In genomic region chr19:8456064-8456463, GRCh38 we compare ENCODE assay signal across 14 cellular contexts. TPM values are rescaled to one million over a fixed set of nuclear protein-coding genes. Genes with fewer than 3 reads are reported as not detected.
DNase-seq lines count a peak whose midpoint lies in the region; ATAC-seq, FAIRE-seq and TF ChIP-seq lines count a peak whose summit lies in the region.
"Had no signal": no experiment of that assay in that cellular context is flagged by ENCODE, and none has a peak within 500 bp of the region (broad histone marks: within the 10 kb centered on the region; RNA-seq: fewer than 3 reads in every experiment).

No MANE protein-coding gene starts in this region.

- peaks cover 0 to 4% (median 0%) of the 10 kb centered on the region in 3 donors for H3K27me3 Mint-ChIP-seq in immature natural killer cell (ENCODE audit: low read depth in 3 of 3)

- H3K9me3 Mint-ChIP-seq in immature natural killer cell = no peaks in the 10 kb centered on the region

- H3K9me3 ChIP-seq in A673 (ENCODE audit: low read depth, low read length, poor library complexity, severe bottlenecking) = no peaks in the 10 kb centered on the region

- BruUV-seq in A673 (replicated peaks; lab: Mats Ljungman, UMichigan) = no TSS peak

- POLR2A ChIA-PET in A673 (lab: Charles Lee; ENCODE audit: low non-redundant PET) = no interaction called here

- peaks cover 37% of the 10 kb centered on the region for H3K4me1 ChIP-seq in A673 (ENCODE audit: insufficient read depth, low read length, poor library complexity, severe bottlenecking)

- no peak for FAIRE-seq in bronchial epithelial cell (lab: Jason Lieb, UNC)

- H3K27ac Mint-ChIP-seq in immature natural killer cell = peak overlapping the region in 4 of 6 donors; percentile 8 to 60 (median 10)

- peaks cover 4 to 21% (median 13%) of the 10 kb centered on the region in 3 donors for H3K36me3 Mint-ChIP-seq in immature natural killer cell

- H3K4me1 Mint-ChIP-seq in immature natural killer cell = peaks cover 81 to 100% of the 10 kb centered on the region in 2 donors

- H3K27me3 ChIP-seq in A673 (replicated peaks; ENCODE audit: insufficient read depth, low read depth, low read length, poor library complexity) (no peaks in the 10 kb centered on the region), H7 (ENCODE audit: control insufficient read depth, insufficient read depth, low read length) (no peaks in the 10 kb centered on the region), bronchial epithelial cell (ENCODE audit: control insufficient read depth, insufficient read depth, low read length) (no peaks in the 10 kb centered on the region)

- no peak for TF ChIP-seq CTCF in A673 (conservative IDR thresholded peaks at IDR 0.05; ENCODE audit: low read depth, low read length)
- peak; percentile 38 for TF ChIP-seq CTCF in bronchial epithelial cell (IDR thresholded peaks at IDR 0.05; ENCODE audit: insufficient read depth, low read length, severe bottlenecking)

- DNase-seq in A673 (ENCODE audit: low spot score) (no peak), H7 (peak; percentile 69), bronchial epithelial cell (ENCODE audit: low read depth) (no peak), immature natural killer cell (no peak), COR-L47 (lab: John Stamatoyannopoulos, UW) (no peak)
- no peak for DNase-seq in activated CD8-positive, alpha-beta memory T cell treated with anti-CD3 and anti-CD28 coated beads for 24 hours
- DNase-seq: activated T-cell treated with anti-CD3 and anti-CD28 coated beads, Interleukin-2, amount 50 U/mL, for 48 hours; cerebellar nuclear complex; NCI-H1694; stimulated activated CD4-positive, alpha-beta T cell treated with anti-CD3 and anti-CD28 coated beads, Interleukin-15, amount 100 ng/mL, for 24 hours; stimulated activated naive CD8-positive, alpha-beta T cell treated with anti-CD3 and anti-CD28 coated beads, Interleukin-15, Interleukin-2, amounts not matched to agents 100 U/mL and 50 U/mL, for 24 hours had no signal

- CTCF ChIA-PET in A673 (lab: Charles Lee) = no interaction called here

- intact Hi-C loops in A673 (cut with micrococcal nuclease; ENCODE audit: unreplicated experiment) = no loop called here

- H3K4me3 ChIP-seq in A673 (ENCODE audit: low read depth, low read length, poor library complexity, severe bottlenecking) = no peak overlapping the region
- no peak overlapping the region for H3K4me3 ChIP-seq in H7 (ENCODE audit: insufficient read depth, low read depth, low read length)
- H3K4me3 ChIP-seq in bronchial epithelial cell (ENCODE audit: low read depth, low read length) = no peak overlapping the region

- peak overlapping the region in 1 of 5 donors; percentile 11 for H3K4me3 Mint-ChIP-seq in immature natural killer cell

- ATAC-seq in HG02970 (IDR thresholded peaks at IDR 0.05; ENCODE audit: low FRiP score, unreplicated experiment) (no peak), GM18519 (IDR thresholded peaks at IDR 0.05; ENCODE audit: low FRiP score, unreplicated experiment) (no peak)
- ATAC-seq: stimulated activated naive CD8-positive, alpha-beta T cell treated with anti-CD3 and anti-CD28 coated beads, Interleukin-15, Interleukin-2, amounts not matched to agents 100 U/mL and 50 U/mL, for 24 hours had no signal

- peak overlapping the region; percentile 12 for H3K27ac ChIP-seq in A673 (ENCODE audit: low read depth, low read length, poor library complexity, severe bottlenecking)

- H3K36me3 ChIP-seq in A673 (ENCODE audit: insufficient read depth, low read length, poor library complexity, severe bottlenecking) (peaks cover 68% of the 10 kb centered on the region), H7 (replicated peaks; ENCODE audit: control insufficient read depth, insufficient read depth, low read length) (peaks cover 17% of the 10 kb centered on the region), bronchial epithelial cell (ENCODE audit: control insufficient read depth, insufficient read depth, low read length) (peaks cover 15% of the 10 kb centered on the region)

RNA-seq across cellular contexts. Expression of gene HNRNPM, which starts 11.3 kb away (rescaled TPM):
- total RNA-seq in A673 (2021) (413 and 436 TPM in 2 replicates), bronchial epithelial cell (53.4 and 62.0 TPM in 2 replicates)
- 114 and 155 TPM in 2 replicates for total RNA-seq in H7 (2014; rRNA removed; shearing (Covaris generic))
- polyA plus RNA-seq in immature natural killer cell = 100 to 1,000 TPM; 163 to 287 (median 209) TPM

RNA-seq across cellular contexts. Expression of gene MARCHF2, which starts 43.0 kb away (rescaled TPM):
- total RNA-seq in A673 (2021) = 8.8 and 11.8 TPM in 2 replicates
- 44.4 and 47.8 TPM in 2 replicates for total RNA-seq in H7 (2014; rRNA removed; shearing (Covaris generic))
- total RNA-seq in bronchial epithelial cell = 70.5 and 84.0 TPM in 2 replicates
- polyA plus RNA-seq in immature natural killer cell = 10 to 100 TPM; 43.9 to 71.4 (median 59.4) TPM

RNA-seq across cellular contexts. Expression of gene PRAM1, which starts 46.4 kb away (rescaled TPM):
- total RNA-seq in A673 (2021) = 0.42 and 0.49 TPM in 2 replicates
- total RNA-seq in H7 (2014; rRNA removed; shearing (Covaris generic)) = 0.07 TPM in 2 replicates
- total RNA-seq in bronchial epithelial cell = not detected in 2 replicates
- 1 to 10 TPM; 1.9 to 3.7 (median 2.5) TPM for polyA plus RNA-seq in immature natural killer cell
- total RNA-seq: HT-29 had no signal

RNA-seq across cellular contexts. Expression of gene ZNF414, which starts 57.9 kb away (rescaled TPM):
- total RNA-seq in A673 (2021) (26.0 and 26.7 TPM in 2 replicates), bronchial epithelial cell (2.2 and 3.4 TPM in 2 replicates)
- total RNA-seq in H7 (2014; rRNA removed; shearing (Covaris generic)) = 7.6 and 13.1 TPM in 2 replicates
- 10 to 100 TPM in 1 of 3 donors, 1 to 10 TPM in 2; 6.0 to 20.8 (median 8.3) TPM for polyA plus RNA-seq in immature natural killer cell
